ENCODE assay signal across 25 cellular contexts in the genomic region with DNA sequence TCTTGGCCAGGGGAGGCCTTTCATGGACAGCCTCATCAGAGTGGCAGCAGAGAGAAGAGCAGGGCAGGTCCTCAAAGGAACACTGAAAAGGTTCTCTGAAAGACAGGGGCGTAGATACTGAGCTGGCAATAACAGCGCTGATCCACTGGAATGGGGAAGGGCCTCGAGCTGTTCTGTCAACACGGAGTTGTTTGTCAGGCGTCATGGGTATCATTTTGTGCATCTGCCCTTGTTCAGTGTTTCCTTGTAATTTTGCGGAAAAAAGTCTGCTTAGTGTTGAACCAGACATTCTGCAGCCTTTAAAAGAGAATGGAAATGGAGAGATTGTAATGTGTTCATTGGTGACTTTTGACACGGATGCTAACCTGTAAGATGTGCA.
"Had no signal": no experiment of that assay in that cellular context is flagged by ENCODE, and none has a peak within 500 bp of the region (broad histone marks: within the 10 kb centered on the region; RNA-seq: fewer than 3 reads in every experiment).

No MANE protein-coding gene starts in this region.

- H3K36me3 ChIP-seq: ascending aorta, brain microvascular endothelial cell, gastroesophageal sphincter, uterus had no signal

- H3K4me1 Mint-ChIP-seq: activated CD4-positive, alpha-beta T cell treated with anti-CD3 and anti-CD28 coated beads for 36 hours; activated naive CD4-positive, alpha-beta T cell treated with anti-CD3 and anti-CD28 coated beads, Interleukin-2, amount 10 ng/mL, durations not matched to agents 7 days and 5 days; activated naive CD8-positive, alpha-beta T cell treated with anti-CD3 and anti-CD28 coated beads, Interleukin-2, amount 10 ng/mL, durations not matched to agents 7 days and 5 days; natural killer cell had no signal

- H3K36me3 Mint-ChIP-seq: activated naive CD4-positive, alpha-beta T cell treated with anti-CD3 and anti-CD28 coated beads, Interleukin-2, amount 10 ng/mL, durations not matched to agents 7 days and 5 days; activated naive CD8-positive, alpha-beta T cell treated with anti-CD3 and anti-CD28 coated beads, Interleukin-2, amount 10 ng/mL, durations not matched to agents 7 days and 5 days; natural killer cell had no signal

- H3K27me3 ChIP-seq: ascending aorta, brain microvascular endothelial cell, gastroesophageal sphincter, testis, uterus had no signal

- H3K4me3 Mint-ChIP-seq: activated CD4-positive, alpha-beta T cell treated with anti-CD3 and anti-CD28 coated beads for 36 hours; activated naive CD4-positive, alpha-beta T cell treated with anti-CD3 and anti-CD28 coated beads, Interleukin-2, amount 10 ng/mL, durations not matched to agents 7 days and 5 days; activated naive CD8-positive, alpha-beta T cell treated with anti-CD3 and anti-CD28 coated beads, Interleukin-2, amount 10 ng/mL, durations not matched to agents 7 days and 5 days; mesothelial cell of epicardium; natural killer cell; T-helper 2 cell treated with Interferon-gamma antibody and Interleukin-4, amounts not matched to agents 5 μg/mL and 100 μg/mL, for 36 hours had no signal

- H3K27ac Mint-ChIP-seq: activated CD4-positive, alpha-beta T cell treated with anti-CD3 and anti-CD28 coated beads for 36 hours; activated naive CD4-positive, alpha-beta T cell treated with anti-CD3 and anti-CD28 coated beads, Interleukin-2, amount 10 ng/mL, durations not matched to agents 7 days and 5 days; activated naive CD8-positive, alpha-beta T cell treated with anti-CD3 and anti-CD28 coated beads, Interleukin-2, amount 10 ng/mL, durations not matched to agents 7 days and 5 days; mesothelial cell of epicardium; natural killer cell; T-helper 2 cell treated with Interferon-gamma antibody and Interleukin-4, amounts not matched to agents 5 μg/mL and 100 μg/mL, for 36 hours had no signal

- H3K9me3 Mint-ChIP-seq: activated naive CD4-positive, alpha-beta T cell treated with anti-CD3 and anti-CD28 coated beads, Interleukin-2, amount 10 ng/mL, durations not matched to agents 7 days and 5 days; natural killer cell; T-helper 2 cell treated with Interferon-gamma antibody and Interleukin-4, amounts not matched to agents 5 μg/mL and 100 μg/mL, for 36 hours had no signal

- FAIRE-seq: keratinocyte had no signal

- H3K9me3 ChIP-seq: ascending aorta, gastroesophageal sphincter, testis, uterus had no signal

- DNase-seq: activated CD4-positive, alpha-beta T cell treated with anti-CD3 and anti-CD28 coated beads for 36 hours; activated CD4-positive, alpha-beta T cell treated with anti-CD3 and anti-CD28 coated beads, Interleukin-2, amount 50 U/mL, for 4 hours; activated CD4-positive, CD25-positive, alpha-beta regulatory T cell; activated CD8-positive, alpha-beta memory T cell treated with anti-CD3 and anti-CD28 coated beads for 24 hours; activated gamma-delta T cell; activated naive CD4-positive, alpha-beta T cell treated with anti-CD3 and anti-CD28 coated beads, Interleukin-2, amount 10 ng/mL, durations not matched to agents 7 days and 5 days; activated naive CD8-positive, alpha-beta T cell treated with anti-CD3 and anti-CD28 coated beads, Interleukin-2, amount 10 ng/mL, durations not matched to agents 7 days and 5 days; brain microvascular endothelial cell; central memory CD4-positive, alpha-beta T cell; dermis blood vessel endothelial cell; effector memory CD4-positive, alpha-beta T cell; hippocampal formation; natural killer cell; right cardiac atrium; stimulated activated CD4-positive, alpha-beta T cell treated with anti-CD3 and anti-CD28 coated beads, Interleukin-2, amount 100 ng/mL, for 48 hours; stimulated activated naive CD4-positive, alpha-beta T cell treated with Interleukin-2 at 50 U/mL for 16 hours; T-helper 1 cell; testis; trophoblast cell; uterus had no signal

- H3K4me1 ChIP-seq: ascending aorta, testis, uterus had no signal

- H3K4me3 ChIP-seq: ascending aorta, gastroesophageal sphincter, testis, uterus had no signal

- H3K27ac ChIP-seq: ascending aorta, brain microvascular endothelial cell, gastroesophageal sphincter, testis, uterus had no signal

- H3K27me3 Mint-ChIP-seq: activated naive CD4-positive, alpha-beta T cell treated with anti-CD3 and anti-CD28 coated beads, Interleukin-2, amount 10 ng/mL, durations not matched to agents 7 days and 5 days; activated naive CD8-positive, alpha-beta T cell treated with anti-CD3 and anti-CD28 coated beads, Interleukin-2, amount 10 ng/mL, durations not matched to agents 7 days and 5 days had no signal
